In genomic region chr6:45073771-45074170, GRCh38 we compare ENCODE assay signal across 14 cellular contexts.
"Had no signal": no experiment of that assay in that cellular context is flagged by ENCODE, and none has a peak within 500 bp of the region (broad histone marks: within the 10 kb centered on the region; RNA-seq: fewer than 3 reads in every experiment).

No MANE protein-coding gene starts in this region.

- H3K27ac Mint-ChIP-seq: activated B cell treated with CpG ODN at 0.5 μM for 24 hours, brain, T-helper 17 cell had no signal

- H3K27me3 Mint-ChIP-seq: activated B cell treated with CpG ODN at 0.5 μM for 24 hours, brain, T-helper 17 cell had no signal

- H3K4me3 Mint-ChIP-seq: activated B cell treated with CpG ODN at 0.5 μM for 24 hours, brain, neural crest cell, T-helper 17 cell had no signal

- H3K9me3 ChIP-seq: thyroid gland had no signal

- DNase-seq: activated B cell treated with CpG ODN at 0.5 μM for 24 hours; activated CD4-positive, alpha-beta T cell treated with anti-CD3 and anti-CD28 coated beads, Interleukin-2, amount 50 U/mL, for 1 hour; amniotic stem cell; dorsolateral prefrontal cortex; esophagus squamous epithelium; gastrocnemius medialis; kidney; ovary; stimulated activated CD4-positive, alpha-beta T cell treated with anti-CD3 and anti-CD28 coated beads, Interleukin-4, amount 100 ng/mL, for 4 hours; T-helper 17 cell; thyroid gland; uterus had no signal

- ATAC-seq: gastrocnemius medialis, T-helper 17 cell had no signal

- H3K4me3 ChIP-seq: dorsolateral prefrontal cortex, esophagus squamous epithelium, gastrocnemius medialis, ovary, thyroid gland, uterus had no signal

- H3K4me1 ChIP-seq: esophagus squamous epithelium, gastrocnemius medialis, thyroid gland, uterus had no signal

- H3K27me3 ChIP-seq: dorsolateral prefrontal cortex, esophagus squamous epithelium, gastrocnemius medialis, ovary, thyroid gland, uterus had no signal

- H3K36me3 ChIP-seq: esophagus squamous epithelium, gastrocnemius medialis, ovary, thyroid gland, uterus had no signal

- H3K27ac ChIP-seq: dorsolateral prefrontal cortex, esophagus squamous epithelium, gastrocnemius medialis, ovary, thyroid gland, uterus had no signal
